Comparison of ENCODE assay signal across 16 cellular contexts in the genomic region with DNA sequence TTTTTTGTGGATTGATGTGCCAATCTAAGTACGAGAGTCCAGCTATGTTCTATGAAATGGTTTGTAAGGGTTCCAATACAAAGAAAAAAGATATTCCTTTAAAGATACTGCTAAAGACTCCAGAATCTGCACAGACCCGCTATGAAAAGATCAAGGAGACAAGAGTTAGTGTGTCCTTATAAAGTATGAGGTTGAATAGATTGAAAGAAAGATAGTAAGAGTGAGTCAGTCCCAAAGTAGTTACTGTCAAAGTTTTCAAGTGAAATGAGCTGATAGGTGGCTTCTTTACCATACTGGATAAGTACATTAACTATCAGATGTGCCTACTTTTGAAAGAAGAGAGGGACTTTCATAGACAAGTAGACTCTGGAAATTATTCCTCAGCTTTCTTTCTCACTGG. TPM values are rescaled to one million over a fixed set of nuclear protein-coding genes. Genes with fewer than 3 reads are reported as not detected.
DNase-seq lines count a peak whose midpoint lies in the region; ATAC-seq, FAIRE-seq and TF ChIP-seq lines count a peak whose summit lies in the region.
"Had no signal": no experiment of that assay in that cellular context is flagged by ENCODE, and none has a peak within 500 bp of the region (broad histone marks: within the 10 kb centered on the region; RNA-seq: fewer than 3 reads in every experiment).

No MANE protein-coding gene starts in this region.

- no peak overlapping the region for H3K27ac ChIP-seq in PC-3 (ENCODE audit: low read length)
- H3K27ac ChIP-seq in astrocyte (ENCODE audit: low read depth, low read length): no peak overlapping the region
- no peak overlapping the region for H3K27ac ChIP-seq in mesendoderm (ENCODE audit: low read depth, low read length)
- H3K27ac ChIP-seq: PC-9 had no signal

- H4K8ac ChIP-seq in mesendoderm (ENCODE audit: low read depth, low read length): no peak overlapping the region

- H3K4me3 ChIP-seq in PC-3 (ENCODE audit: low read length) (no peak overlapping the region), astrocyte (ENCODE audit: insufficient read depth, low read depth, low read length) (no peak overlapping the region), mesendoderm (ENCODE audit: low read length) (no peak overlapping the region)
- H3K4me3 ChIP-seq: PC-9 had no signal

- H3K27me3 ChIP-seq in PC-3 (ENCODE audit: low read length) (no peaks in the 10 kb centered on the region), astrocyte (ENCODE audit: insufficient read depth, low read length) (no peaks in the 10 kb centered on the region), mesendoderm (ENCODE audit: insufficient read depth, low read length, poor library complexity) (no peaks in the 10 kb centered on the region)

- H3K4me2 ChIP-seq in PC-3 (ENCODE audit: low read length) (no peak overlapping the region; the same call in 1 of the 2 replicates), astrocyte (ENCODE audit: low read length) (no peak overlapping the region), mesendoderm (ENCODE audit: low read length) (no peak overlapping the region)
- H3K4me2 ChIP-seq: PC-9 had no signal

- no peaks in the 10 kb centered on the region for H3K79me1 ChIP-seq in mesendoderm (ENCODE audit: low read length)

- no peak overlapping the region for H2BK15ac ChIP-seq in mesendoderm (replicated peaks; ENCODE audit: low read depth)

- H3K36me3 ChIP-seq in PC-3 (ENCODE audit: low read depth, low read length): no peaks in the 10 kb centered on the region
- H3K36me3 ChIP-seq in astrocyte (ENCODE audit: insufficient read depth, low read length): no peaks in the 10 kb centered on the region
- no peaks in the 10 kb centered on the region for H3K36me3 ChIP-seq in mesendoderm (ENCODE audit: control insufficient read depth, insufficient read depth, low read length)

- no peak overlapping the region for H2AK5ac ChIP-seq in mesendoderm (ENCODE audit: low read length)

- H3K4me1 ChIP-seq in PC-3 (ENCODE audit: insufficient read depth, low read length) (no peaks in the 10 kb centered on the region), astrocyte (ENCODE audit: insufficient read depth, low read length) (no peaks in the 10 kb centered on the region), mesendoderm (ENCODE audit: control insufficient read depth, low read depth, low read length) (no peaks in the 10 kb centered on the region)

- H2BK5ac ChIP-seq in mesendoderm (ENCODE audit: low read length): no peak overlapping the region

- H3K4me1 Mint-ChIP-seq in astrocyte (ENCODE audit: low read depth, unreplicated experiment): peaks cover 20% of the 10 kb centered on the region
- H3K4me1 Mint-ChIP-seq in activated CD8-positive, alpha-beta T cell treated with anti-CD3 and anti-CD28 coated beads, Interleukin-2, amount 10 ng/mL, durations not matched to agents 7 days and 5 days (ENCODE audit: low read depth): no peaks in the 10 kb centered on the region

- H3K56ac ChIP-seq in mesendoderm (ENCODE audit: low read length): no peak overlapping the region

- H3K23ac ChIP-seq in mesendoderm (ENCODE audit: low read length): no peak overlapping the region

- H3K27ac Mint-ChIP-seq in astrocyte (ENCODE audit: unreplicated experiment): no peak overlapping the region
- no peak overlapping the region for H3K27ac Mint-ChIP-seq in activated CD8-positive, alpha-beta T cell treated with anti-CD3 and anti-CD28 coated beads, Interleukin-2, amount 10 ng/mL, durations not matched to agents 7 days and 5 days

- TF ChIP-seq CTCF in PC-3 (conservative IDR thresholded peaks at IDR 0.05; ENCODE audit: low read depth, low read length) (no peak), astrocyte (IDR thresholded peaks at IDR 0.05; ENCODE audit: insufficient read depth, low read depth, low read length) (no peak)

- H3K79me2 ChIP-seq in PC-3 (ENCODE audit: low read length): no peaks in the 10 kb centered on the region
- H3K79me2 ChIP-seq in astrocyte (ENCODE audit: insufficient read depth, low read length): no peaks in the 10 kb centered on the region
- no peaks in the 10 kb centered on the region for H3K79me2 ChIP-seq in mesendoderm (ENCODE audit: control insufficient read depth, insufficient read depth, low read length)

- H3K27me3 Mint-ChIP-seq in astrocyte (ENCODE audit: low read depth, unreplicated experiment): peaks cover 1% of the 10 kb centered on the region
- peaks cover 39% of the 10 kb centered on the region for H3K27me3 Mint-ChIP-seq in activated CD8-positive, alpha-beta T cell treated with anti-CD3 and anti-CD28 coated beads, Interleukin-2, amount 10 ng/mL, durations not matched to agents 7 days and 5 days (ENCODE audit: low read depth)

- ATAC-seq in PC-3: peak; percentile 70
- no peak for ATAC-seq in activated CD8-positive, alpha-beta T cell treated with anti-CD3 and anti-CD28 coated beads, Interleukin-2, amount 10 ng/mL, durations not matched to agents 7 days and 5 days
- ATAC-seq: Right ventricle myocardium inferior had no signal

- CTCF ChIA-PET in PC-3 (lab: Charles Lee): no interaction called here
- CTCF ChIA-PET in activated CD8-positive, alpha-beta T cell treated with anti-CD3 and anti-CD28 coated beads, Interleukin-2, amount 10 ng/mL, durations not matched to agents 7 days and 5 days (lab: Charles Lee): no interaction called here

- H3K18ac ChIP-seq in mesendoderm (ENCODE audit: low read length): no peak overlapping the region

- H3K9me3 Mint-ChIP-seq in astrocyte (ENCODE audit: unreplicated experiment): no peaks in the 10 kb centered on the region
- H3K9me3 Mint-ChIP-seq in activated CD8-positive, alpha-beta T cell treated with anti-CD3 and anti-CD28 coated beads, Interleukin-2, amount 10 ng/mL, durations not matched to agents 7 days and 5 days (ENCODE audit: insufficient read depth): no peaks in the 10 kb centered on the region

- no CpG with 5 or more reads among the region's 2 CpGs for WGBS in mesendoderm (ENCODE audit: extremely low coverage, insufficient coverage, low lambda C conversion rate)

- H3K4me3 Mint-ChIP-seq in astrocyte (ENCODE audit: unreplicated experiment): no peak overlapping the region
- H3K4me3 Mint-ChIP-seq in activated CD8-positive, alpha-beta T cell treated with anti-CD3 and anti-CD28 coated beads, Interleukin-2, amount 10 ng/mL, durations not matched to agents 7 days and 5 days: no peak overlapping the region

- H3K36me3 Mint-ChIP-seq in astrocyte (ENCODE audit: low read depth, unreplicated experiment): no peaks in the 10 kb centered on the region
- no peaks in the 10 kb centered on the region for H3K36me3 Mint-ChIP-seq in activated CD8-positive, alpha-beta T cell treated with anti-CD3 and anti-CD28 coated beads, Interleukin-2, amount 10 ng/mL, durations not matched to agents 7 days and 5 days (ENCODE audit: low read depth)

- no peaks in the 10 kb centered on the region for H3F3A ChIP-seq in PC-3 (ENCODE audit: low read length, unreplicated experiment)

- no peaks in the 10 kb centered on the region for H3K9me2 ChIP-seq in PC-3 (replicated peaks; ENCODE audit: low read length)

- intact Hi-C loops in PC-3 (cut with micrococcal nuclease): no loop called here

- no peaks in the 10 kb centered on the region for H3K9me3 ChIP-seq in PC-3 (ENCODE audit: low read length)
- H3K9me3 ChIP-seq in astrocyte (ENCODE audit: insufficient read depth, low read depth, low read length): no peaks in the 10 kb centered on the region

- no peak overlapping the region for H4K5ac ChIP-seq in mesendoderm (ENCODE audit: low read length)

- H2AFZ ChIP-seq in PC-3 (ENCODE audit: low read length) (no peak overlapping the region), astrocyte (ENCODE audit: low read depth, low read length) (no peak overlapping the region)
- H2AFZ ChIP-seq: PC-9 had no signal

- POLR2A ChIA-PET in PC-3 (lab: Charles Lee; ENCODE audit: unreplicated experiment): no interaction called here
- POLR2A ChIA-PET in activated CD8-positive, alpha-beta T cell treated with anti-CD3 and anti-CD28 coated beads, Interleukin-2, amount 10 ng/mL, durations not matched to agents 7 days and 5 days (lab: Charles Lee): no interaction called here

- no peak overlapping the region for H2BK120ac ChIP-seq in mesendoderm (ENCODE audit: low read depth, low read length)

- DNase-seq in EH (ENCODE audit: low read depth) (peak; percentile 78), PC-3 (peak; percentile 56), astrocyte (ENCODE audit: low read depth) (peak; percentile 56), mesendoderm (peak; percentile 26), cerebellar nuclear complex (lab: John Stamatoyannopoulos, UW) (no peak), mucosa of gallbladder (ENCODE audit: low spot score) (no peak)
- no peak for DNase-seq in activated CD8-positive, alpha-beta T cell treated with anti-CD3 and anti-CD28 coated beads, Interleukin-2, amount 10 ng/mL, durations not matched to agents 7 days and 5 days
- DNase-seq: C1 segment of cervical spinal cord, KG1, NCI-H1092, NCI-H146, NCI-H2081, NCI-H510A, NCI-H774 had no signal

- H3K9ac ChIP-seq in PC-3 (ENCODE audit: low read length) (no peak overlapping the region), astrocyte (ENCODE audit: low read length) (no peak overlapping the region), mesendoderm (ENCODE audit: low read length) (no peak overlapping the region)

- no peaks in the 10 kb centered on the region for H4K20me1 ChIP-seq in PC-3 (ENCODE audit: low read length)
- H4K20me1 ChIP-seq in astrocyte (ENCODE audit: insufficient read depth, low read length): no peaks in the 10 kb centered on the region

- FAIRE-seq in astrocyte (lab: Jason Lieb, UNC): peak; percentile 34

- no TSS peak for BruUV-seq in PC-3 (replicated peaks; lab: Mats Ljungman, UMichigan)

- no peak overlapping the region for H3K4ac ChIP-seq in mesendoderm (ENCODE audit: low read depth, low read length)

RNA-seq across cellular contexts. Expression of a gene that starts 17.9 kb away (rescaled TPM):
- total RNA-seq in PC-3 (2014; rRNA removed) (25.7 and 35.1 TPM in 2 replicates), astrocyte (44.1 and 50.4 TPM in 2 replicates), mucosa of gallbladder (101 TPM)
- polyA plus RNA-seq in mesendoderm (2013, experiment 1 of 2): 22.0 TPM
- polyA plus RNA-seq in mesendoderm (2013, experiment 2 of 2): 21.4 TPM
- 10 to 100 TPM; 23.4 to 26.3 TPM for total RNA-seq in activated CD8-positive, alpha-beta T cell treated with anti-CD3 and anti-CD28 coated beads, Interleukin-2, amount 10 ng/mL, durations not matched to agents 7 days and 5 days

Comparison
In these comparisons a context has a peak if more than half of its experiments do, and no peak if none do; other contexts are left out.
1. DNase-seq: peak in EH (single experiment), PC-3 (single experiment), astrocyte (single experiment) and mesendoderm (single experiment); none in activated CD8-positive, alpha-beta T cell treated with anti-CD3 and anti-CD28 coated beads, Interleukin-2, amount 10 ng/mL, durations not matched to agents 7 days and 5 days (single experiment), cerebellar nuclear complex (0 of 2) and mucosa of gallbladder (single experiment).